Comparison of ENCODE assay signal across 16 cellular contexts in genomic region chr10:34726862-34727261, GRCh38.
"Had no signal": no experiment of that assay in that cellular context is flagged by ENCODE, and none has a peak within 500 bp of the region (broad histone marks: within the 10 kb centered on the region; RNA-seq: fewer than 3 reads in every experiment).

No MANE protein-coding gene starts in this region.

- ATAC-seq: activated CD8-positive, alpha-beta T cell treated with anti-CD3 and anti-CD28 coated beads, Interleukin-2, amount 10 ng/mL, durations not matched to agents 7 days and 5 days; activated T-cell treated with anti-CD3 and anti-CD28 coated beads, Interleukin-2, amount 50 U/mL, for 72 hours had no signal

- H3K9me3 Mint-ChIP-seq: activated naive CD8-positive, alpha-beta T cell treated with anti-CD3 and anti-CD28 coated beads for 36 hours; activated T-cell treated with anti-CD3 and anti-CD28 coated beads, Interleukin-2, amount 50 U/mL, for 72 hours; brain; stimulated activated naive CD8-positive, alpha-beta T cell treated with anti-CD3 and anti-CD28 coated beads, Interleukin-15, Interleukin-2, amounts not matched to agents 100 ng/mL and 50 ng/mL, for 24 hours had no signal

- H3K27ac Mint-ChIP-seq: activated CD8-positive, alpha-beta T cell treated with anti-CD3 and anti-CD28 coated beads, Interleukin-2, amount 10 ng/mL, durations not matched to agents 7 days and 5 days; activated naive CD8-positive, alpha-beta T cell treated with anti-CD3 and anti-CD28 coated beads for 36 hours; activated T-cell treated with anti-CD3 and anti-CD28 coated beads, Interleukin-2, amount 50 U/mL, for 72 hours; immature natural killer cell; stimulated activated naive CD8-positive, alpha-beta T cell treated with anti-CD3 and anti-CD28 coated beads, Interleukin-15, Interleukin-2, amounts not matched to agents 100 ng/mL and 50 ng/mL, for 24 hours had no signal

- DNase-seq: activated CD4-positive, alpha-beta T cell treated with anti-CD3 and anti-CD28 coated beads for 48 hours; activated CD8-positive, alpha-beta memory T cell treated with anti-CD3 and anti-CD28 coated beads, Interleukin-2, amount 50 U/mL, for 4 hours; activated CD8-positive, alpha-beta T cell treated with anti-CD3 and anti-CD28 coated beads, Interleukin-2, amount 10 ng/mL, durations not matched to agents 7 days and 5 days; activated naive CD8-positive, alpha-beta T cell treated with anti-CD3 and anti-CD28 coated beads for 36 hours; activated T-cell treated with anti-CD3 and anti-CD28 coated beads, Interleukin-2, amount 50 U/mL, for 72 hours; amygdala; central memory CD4-positive, alpha-beta T cell; colonic mucosa; foreskin melanocyte; head of caudate nucleus; immature natural killer cell; sigmoid colon; spleen; T-helper 2 cell had no signal

- H3K4me3 Mint-ChIP-seq: activated CD8-positive, alpha-beta T cell treated with anti-CD3 and anti-CD28 coated beads, Interleukin-2, amount 10 ng/mL, durations not matched to agents 7 days and 5 days; activated naive CD8-positive, alpha-beta T cell treated with anti-CD3 and anti-CD28 coated beads for 36 hours; activated T-cell treated with anti-CD3 and anti-CD28 coated beads, Interleukin-2, amount 50 U/mL, for 72 hours; brain; immature natural killer cell; stimulated activated naive CD8-positive, alpha-beta T cell treated with anti-CD3 and anti-CD28 coated beads, Interleukin-15, Interleukin-2, amounts not matched to agents 100 ng/mL and 50 ng/mL, for 24 hours had no signal

- H3K4me1 Mint-ChIP-seq: activated naive CD8-positive, alpha-beta T cell treated with anti-CD3 and anti-CD28 coated beads for 36 hours; immature natural killer cell had no signal

- H3K36me3 Mint-ChIP-seq: activated naive CD8-positive, alpha-beta T cell treated with anti-CD3 and anti-CD28 coated beads for 36 hours; brain; immature natural killer cell had no signal

- H3K27me3 Mint-ChIP-seq: activated naive CD8-positive, alpha-beta T cell treated with anti-CD3 and anti-CD28 coated beads for 36 hours; stimulated activated naive CD8-positive, alpha-beta T cell treated with anti-CD3 and anti-CD28 coated beads, Interleukin-15, Interleukin-2, amounts not matched to agents 100 ng/mL and 50 ng/mL, for 24 hours had no signal
